24 cellular contexts compared by ENCODE assay signal in the genomic region with DNA sequence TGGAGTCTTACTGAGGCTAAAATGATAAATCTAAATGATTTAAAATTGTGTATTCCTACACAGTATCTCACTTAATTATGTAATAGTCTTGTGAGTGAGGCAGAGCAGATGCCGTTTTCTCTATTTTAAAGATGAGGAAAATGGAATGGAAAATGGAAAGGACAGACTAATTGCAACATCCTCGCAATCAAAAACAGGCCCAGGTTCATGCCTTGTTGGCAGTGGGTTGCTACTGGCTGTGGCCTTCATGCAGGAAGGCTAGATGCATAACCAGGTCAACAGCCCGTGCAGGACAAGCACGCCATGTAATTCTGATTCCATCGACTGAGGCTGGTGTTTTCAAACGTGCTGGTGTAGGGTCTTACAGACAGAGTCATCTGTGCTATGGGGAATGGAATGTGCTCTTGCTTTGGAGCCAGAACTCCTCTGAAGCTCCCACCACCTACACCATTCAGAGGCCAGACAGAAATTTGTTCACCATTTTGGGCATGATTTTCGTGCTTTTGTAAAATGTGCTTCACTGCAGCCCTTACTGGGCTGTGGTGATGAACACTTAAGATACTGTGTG. TPM values are rescaled to one million over a fixed set of nuclear protein-coding genes. Genes with fewer than 3 reads are reported as not detected.
DNase-seq lines count a peak whose midpoint lies in the region; ATAC-seq, FAIRE-seq and TF ChIP-seq lines count a peak whose summit lies in the region.
"Had no signal": no experiment of that assay in that cellular context is flagged by ENCODE, and none has a peak within 500 bp of the region (broad histone marks: within the 10 kb centered on the region; RNA-seq: fewer than 3 reads in every experiment).

No MANE protein-coding gene starts in this region.

- H3K36me3 ChIP-seq in esophagus squamous epithelium (peaks cover 0 to 98% (median 5%) of the 10 kb centered on the region in 3 donors), lower lobe of right lung (peaks cover 91% of the 10 kb centered on the region), testis (ENCODE audit: low read depth, missing control alignments) (no peaks in the 10 kb centered on the region)

- H3K4me1 ChIP-seq in esophagus squamous epithelium, result peaks cover 0 to 21% (median 9%) of the 10 kb centered on the region in 3 donors
- H3K4me1 ChIP-seq in lower lobe of right lung, result peaks cover 9% of the 10 kb centered on the region
- peaks cover 39% of the 10 kb centered on the region for H3K4me1 ChIP-seq in testis

- no peak for TF ChIP-seq POLR2A in esophagus squamous epithelium (IDR thresholded peaks at IDR 0.05)
- no peak for TF ChIP-seq POLR2A in testis (IDR thresholded peaks at IDR 0.05)

- peaks cover 0 to 5% (median 0%) of the 10 kb centered on the region in 3 donors for H3K9me3 ChIP-seq in esophagus squamous epithelium
- no peaks in the 10 kb centered on the region for H3K9me3 ChIP-seq in lower lobe of right lung
- H3K9me3 ChIP-seq in testis, result no peaks in the 10 kb centered on the region
- H3K9me3 ChIP-seq: suprapubic skin had no signal

- peak overlapping the region in 3 of 4 donors; percentile 61 to 76 (median 63) for H3K27ac ChIP-seq in esophagus squamous epithelium
- peak overlapping the region; percentile 52 for H3K27ac ChIP-seq in lower lobe of right lung
- H3K27ac ChIP-seq in testis, result peak overlapping the region; percentile 72 to 79
- H3K27ac ChIP-seq: KMS-11, suprapubic skin had no signal

- FAIRE-seq in HTR-8/SVneo (lab: Jason Lieb, UNC), result peak; percentile 13
- FAIRE-seq: endometrium, frontal cortex had no signal

- TF ChIP-seq CTCF in esophagus squamous epithelium (IDR thresholded peaks at IDR 0.05) (no peak), lower lobe of right lung (IDR thresholded peaks at IDR 0.05) (no peak), testis (IDR thresholded peaks at IDR 0.05) (no peak)

- ATAC-seq in lower lobe of right lung (peak in 1 of 2 donors; percentile 21), HG03045 (IDR thresholded peaks at IDR 0.05; ENCODE audit: unreplicated experiment) (no peak)
- ATAC-seq: left colon, T-cell had no signal

- no peak overlapping the region for H3K4me3 ChIP-seq in esophagus squamous epithelium
- H3K4me3 ChIP-seq in lower lobe of right lung, result no peak overlapping the region
- no peak overlapping the region for H3K4me3 ChIP-seq in testis
- H3K4me3 ChIP-seq: skin epidermis, suprapubic skin had no signal

- H3K27me3 ChIP-seq in esophagus squamous epithelium (no peaks in the 10 kb centered on the region), lower lobe of right lung (ENCODE audit: low read depth) (no peaks in the 10 kb centered on the region), testis (no peaks in the 10 kb centered on the region)
- H3K27me3 ChIP-seq: suprapubic skin had no signal

- 82% methylated on average over 7 of the region's 7 CpGs for whole genome bisulfite sequencing in esophagus squamous epithelium, 2 donors
- WGBS in testis, 2 donors, result 48 to 73% methylated on average over 7 of the region's 7 CpGs

- intact Hi-C loops in esophagus squamous epithelium (cut with DNase I), result no loop called here
- intact Hi-C loops in lower lobe of right lung (cut with DNase I), result no loop called here
- intact Hi-C loops in testis (cut with DNase I; ENCODE audit: low total_unique reads), result no loop called here

- no peak for DNase-seq in HTR-8/SVneo (ENCODE audit: insufficient read length, low spot score)
- DNase-seq in esophagus squamous epithelium (lab: John Stamatoyannopoulos, UW), result no peak
- DNase-seq in lower lobe of right lung, result no peak
- peak; percentile 32 for DNase-seq in testis
- no peak for DNase-seq in NCI-H187 treated with DMSO at 0.1 percent for 48 hours (lab: John Stamatoyannopoulos, UW)
- DNase-seq in COLO829 (ENCODE audit: low spot score), result no peak
- no peak for DNase-seq in activated CD4-positive, CD25-positive, alpha-beta regulatory T cell treated with anti-CD3 and anti-CD28 coated beads, Interleukin-2, amount 50 U/mL, for 72 hours
- DNase-seq: activated CD4-positive, alpha-beta T cell treated with anti-CD3 and anti-CD28 coated beads, Interleukin-2, amount 50 U/mL, for 1 hour; activated CD8-positive, alpha-beta memory T cell treated with anti-CD3 and anti-CD28 coated beads, Interleukin-2, amount 50 U/mL, for 48 hours; activated gamma-delta T cell; amygdala; CD8-positive, alpha-beta memory T cell; left colon; NCI-H1048; NCI-H526 treated with DMSO at 0.1 percent for 48 hours; occipital lobe; stimulated activated CD4-positive, alpha-beta T cell treated with anti-CD3 and anti-CD28 coated beads, Interleukin-2, amount 100 ng/mL, for 48 hours; T-cell had no signal

RNA-seq across cellular contexts. Expression of gene MLH1, which starts 37.9 kb away (rescaled TPM):
- 10 to 100 TPM; 15.7 to 33.4 (median 26.1) TPM for total RNA-seq in esophagus squamous epithelium
- 26.3 TPM for total RNA-seq in lower lobe of right lung
- total RNA-seq in testis, result 10 to 100 TPM; 57.1 to 90.2 TPM
- 64.4 TPM for polyA plus RNA-seq in testis (ENCODE audit: insufficient read depth, low read depth, low replicate concordance)

RNA-seq across cellular contexts. Expression of gene EPM2AIP1, which starts 38.3 kb away (rescaled TPM):
- 10 to 100 TPM in 1 of 4 donors, 1 to 10 TPM in 3; 5.5 to 13.9 (median 7.7) TPM for total RNA-seq in esophagus squamous epithelium
- total RNA-seq in lower lobe of right lung, result 18.4 TPM
- total RNA-seq in testis, result 10 to 100 TPM; 17.4 to 23.5 TPM
- 13.1 TPM for polyA plus RNA-seq in testis (ENCODE audit: insufficient read depth, low read depth, low replicate concordance)
